In the genomic region with DNA sequence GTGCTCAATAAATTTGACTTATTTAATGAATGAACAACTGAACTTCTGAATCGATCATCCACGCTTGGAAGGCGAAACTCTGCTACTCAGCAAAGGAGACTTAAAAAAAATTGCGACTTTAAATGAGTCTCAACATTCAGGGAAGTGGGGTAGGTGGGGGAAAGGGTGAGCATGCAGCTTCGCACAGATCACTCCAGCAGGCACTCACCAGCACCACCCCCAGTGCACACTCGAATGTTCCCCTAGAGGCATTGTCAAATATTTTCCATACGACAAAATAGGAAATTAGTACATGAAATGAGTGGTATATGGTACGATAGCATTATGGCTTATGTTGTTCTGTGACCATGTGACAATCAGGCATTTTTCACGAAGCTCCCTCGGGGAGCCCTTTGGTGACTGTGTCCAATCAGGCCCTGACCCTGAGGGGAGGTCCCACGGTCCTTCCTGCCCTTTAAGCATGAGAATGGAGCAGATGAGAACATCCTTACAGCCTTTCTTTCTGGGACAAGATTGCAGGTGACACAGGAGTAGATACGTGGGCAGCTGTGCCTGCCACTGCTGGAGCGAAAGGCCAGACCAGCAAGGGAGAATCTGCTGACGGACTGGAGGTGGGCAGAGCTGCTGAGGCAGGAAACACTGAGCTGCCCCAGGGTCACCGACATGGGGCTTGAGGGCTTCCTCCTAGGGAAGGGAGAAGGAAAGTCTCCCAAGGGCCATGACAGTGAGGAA, we compare ENCODE assay signal across 19 cellular contexts.
A peak's percentile ranks its signal among the peaks of the same experiment; 100 is the strongest.
DNase-seq lines count a peak whose midpoint lies in the region; ATAC-seq and TF ChIP-seq lines count a peak whose summit lies in the region.
"Had no signal": no experiment of that assay in that cellular context is flagged by ENCODE, and none has a peak within 500 bp of the region (broad histone marks: within the 10 kb centered on the region; RNA-seq: fewer than 3 reads in every experiment).

No MANE protein-coding gene starts in this region.

- H3K4me3 ChIP-seq in upper lobe of right lung, result no peak overlapping the region
- H3K4me3 ChIP-seq: dorsolateral prefrontal cortex, esophagus squamous epithelium, heart right ventricle, mucosa of descending colon, suprapubic skin had no signal

- peaks cover 22% of the 10 kb centered on the region for H3K4me1 ChIP-seq in upper lobe of right lung

- no peaks in the 10 kb centered on the region for H3K36me3 ChIP-seq in upper lobe of right lung
- H3K36me3 ChIP-seq: esophagus squamous epithelium, heart right ventricle, suprapubic skin had no signal

- peaks cover 29 to 30% of the 10 kb centered on the region in 2 donors for H3K4me1 Mint-ChIP-seq in natural killer cell treated with Interleukin-12 subunit alpha and Interleukin-12 subunit beta and Interleukin-15 and Interleukin-18, amount 100 ng/mL, for 72 hours (ENCODE audit: low read depth in 2 of 2)
- H3K4me1 Mint-ChIP-seq in natural killer cell, result peaks cover 19 to 42% of the 10 kb centered on the region in 2 donors
- peaks cover 75% of the 10 kb centered on the region for H3K4me1 Mint-ChIP-seq in activated CD8-positive, alpha-beta T cell treated with anti-CD3 and anti-CD28 coated beads, Interleukin-2, amount 10 ng/mL, durations not matched to agents 7 days and 5 days (ENCODE audit: low read depth)
- peaks cover 91% of the 10 kb centered on the region for H3K4me1 Mint-ChIP-seq in stimulated activated naive CD8-positive, alpha-beta T cell treated with anti-CD3 and anti-CD28 coated beads, Interleukin-15, Interleukin-2, amounts not matched to agents 100 ng/mL and 50 ng/mL, for 24 hours (ENCODE audit: low read depth)

- no peaks in the 10 kb centered on the region for H3K9me3 ChIP-seq in upper lobe of right lung
- H3K9me3 ChIP-seq: esophagus squamous epithelium, heart right ventricle, mucosa of descending colon, suprapubic skin had no signal

- H3K27me3 Mint-ChIP-seq in natural killer cell treated with Interleukin-12 subunit alpha and Interleukin-12 subunit beta and Interleukin-15 and Interleukin-18, amount 100 ng/mL, for 72 hours, result no peaks in the 10 kb centered on the region
- peaks cover 0 to 7% of the 10 kb centered on the region in 2 donors for H3K27me3 Mint-ChIP-seq in natural killer cell (ENCODE audit: low read depth in 2 of 2)
- peaks cover 11% of the 10 kb centered on the region for H3K27me3 Mint-ChIP-seq in activated CD8-positive, alpha-beta T cell treated with anti-CD3 and anti-CD28 coated beads, Interleukin-2, amount 10 ng/mL, durations not matched to agents 7 days and 5 days (ENCODE audit: low read depth)
- H3K27me3 Mint-ChIP-seq in stimulated activated naive CD8-positive, alpha-beta T cell treated with anti-CD3 and anti-CD28 coated beads, Interleukin-15, Interleukin-2, amounts not matched to agents 100 ng/mL and 50 ng/mL, for 24 hours, result peaks cover 11% of the 10 kb centered on the region

- no peaks in the 10 kb centered on the region for H3K36me3 Mint-ChIP-seq in natural killer cell treated with Interleukin-12 subunit alpha and Interleukin-12 subunit beta and Interleukin-15 and Interleukin-18, amount 100 ng/mL, for 72 hours
- no peaks in the 10 kb centered on the region for H3K36me3 Mint-ChIP-seq in natural killer cell
- H3K36me3 Mint-ChIP-seq in activated CD8-positive, alpha-beta T cell treated with anti-CD3 and anti-CD28 coated beads, Interleukin-2, amount 10 ng/mL, durations not matched to agents 7 days and 5 days (ENCODE audit: low read depth), result no peaks in the 10 kb centered on the region
- H3K36me3 Mint-ChIP-seq in stimulated activated naive CD8-positive, alpha-beta T cell treated with anti-CD3 and anti-CD28 coated beads, Interleukin-15, Interleukin-2, amounts not matched to agents 100 ng/mL and 50 ng/mL, for 24 hours (ENCODE audit: low read depth), result no peaks in the 10 kb centered on the region
- H3K36me3 Mint-ChIP-seq: brain had no signal

- POLR2A ChIA-PET in activated CD8-positive, alpha-beta T cell treated with anti-CD3 and anti-CD28 coated beads, Interleukin-2, amount 10 ng/mL, durations not matched to agents 7 days and 5 days (lab: Charles Lee), result interaction anchor here (2.0 kb wide), 1 partner anchor 102 kb away, joined by 6 read pairs; the partner anchor contains the start of gene ID2

- intact Hi-C loops in natural killer cell (cut with micrococcal nuclease), result no loop called here
- intact Hi-C loops in upper lobe of right lung (cut with DNase I), result no loop called here

- no peak overlapping the region for H3K27ac ChIP-seq in upper lobe of right lung
- H3K27ac ChIP-seq: dorsolateral prefrontal cortex, esophagus squamous epithelium, suprapubic skin had no signal

- CTCF ChIA-PET in activated CD8-positive, alpha-beta T cell treated with anti-CD3 and anti-CD28 coated beads, Interleukin-2, amount 10 ng/mL, durations not matched to agents 7 days and 5 days (lab: Charles Lee), result no interaction called here

- peak overlapping the region; percentile 41 to 76 for H3K27ac Mint-ChIP-seq in natural killer cell treated with Interleukin-12 subunit alpha and Interleukin-12 subunit beta and Interleukin-15 and Interleukin-18, amount 100 ng/mL, for 72 hours
- peak overlapping the region in 1 of 2 donors; percentile 66 for H3K27ac Mint-ChIP-seq in natural killer cell
- peak overlapping the region; percentile 48 for H3K27ac Mint-ChIP-seq in activated CD8-positive, alpha-beta T cell treated with anti-CD3 and anti-CD28 coated beads, Interleukin-2, amount 10 ng/mL, durations not matched to agents 7 days and 5 days
- H3K27ac Mint-ChIP-seq in stimulated activated naive CD8-positive, alpha-beta T cell treated with anti-CD3 and anti-CD28 coated beads, Interleukin-15, Interleukin-2, amounts not matched to agents 100 ng/mL and 50 ng/mL, for 24 hours, result peak overlapping the region; percentile 87

- H3K27me3 ChIP-seq in upper lobe of right lung, result no peaks in the 10 kb centered on the region
- H3K27me3 ChIP-seq: esophagus squamous epithelium, heart right ventricle, suprapubic skin had no signal

- DNase-seq in natural killer cell treated with Interleukin-12 subunit alpha and Interleukin-12 subunit beta and Interleukin-15 and Interleukin-18, amount 100 ng/mL, for 72 hours (ENCODE audit: low spot score), result no peak
- DNase-seq in natural killer cell, result no peak
- DNase-seq in activated CD8-positive, alpha-beta T cell treated with anti-CD3 and anti-CD28 coated beads, Interleukin-2, amount 10 ng/mL, durations not matched to agents 7 days and 5 days, result no peak
- peak; percentile 69 for DNase-seq in mesenteric fat pad (ENCODE audit: low spot score)
- no peak for DNase-seq in upper lobe of right lung
- DNase-seq: activated effector memory CD4-positive, alpha-beta T cell treated with anti-CD3 and anti-CD28 coated beads, Interleukin-2, amount 50 U/mL, for 16 hours; dorsolateral prefrontal cortex; esophagus squamous epithelium; heart right ventricle; KG1; NCI-H1105; NCI-H2171 treated with DMSO at 0.1 percent for 48 hours; NCI-H82 had no signal

- no peak for ATAC-seq in natural killer cell treated with Interleukin-12 subunit alpha and Interleukin-12 subunit beta and Interleukin-15 and Interleukin-18, amount 100 ng/mL, for 72 hours
- ATAC-seq in natural killer cell, result no peak
- ATAC-seq in activated CD8-positive, alpha-beta T cell treated with anti-CD3 and anti-CD28 coated beads, Interleukin-2, amount 10 ng/mL, durations not matched to agents 7 days and 5 days, result no peak
- ATAC-seq in HG03280 (IDR thresholded peaks at IDR 0.05; ENCODE audit: unreplicated experiment), result no peak
- ATAC-seq in GM19455 (IDR thresholded peaks at IDR 0.05; ENCODE audit: unreplicated experiment), result no peak
- no peak for ATAC-seq in upper lobe of right lung
- ATAC-seq: heart right ventricle had no signal

- no peaks in the 10 kb centered on the region for H3K9me3 Mint-ChIP-seq in natural killer cell treated with Interleukin-12 subunit alpha and Interleukin-12 subunit beta and Interleukin-15 and Interleukin-18, amount 100 ng/mL, for 72 hours
- no peaks in the 10 kb centered on the region for H3K9me3 Mint-ChIP-seq in natural killer cell
- H3K9me3 Mint-ChIP-seq in activated CD8-positive, alpha-beta T cell treated with anti-CD3 and anti-CD28 coated beads, Interleukin-2, amount 10 ng/mL, durations not matched to agents 7 days and 5 days (ENCODE audit: insufficient read depth), result no peaks in the 10 kb centered on the region
- no peaks in the 10 kb centered on the region for H3K9me3 Mint-ChIP-seq in stimulated activated naive CD8-positive, alpha-beta T cell treated with anti-CD3 and anti-CD28 coated beads, Interleukin-15, Interleukin-2, amounts not matched to agents 100 ng/mL and 50 ng/mL, for 24 hours

- no peak overlapping the region for H3K4me3 Mint-ChIP-seq in natural killer cell treated with Interleukin-12 subunit alpha and Interleukin-12 subunit beta and Interleukin-15 and Interleukin-18, amount 100 ng/mL, for 72 hours
- no peak overlapping the region for H3K4me3 Mint-ChIP-seq in natural killer cell
- H3K4me3 Mint-ChIP-seq in activated CD8-positive, alpha-beta T cell treated with anti-CD3 and anti-CD28 coated beads, Interleukin-2, amount 10 ng/mL, durations not matched to agents 7 days and 5 days, result no peak overlapping the region
- H3K4me3 Mint-ChIP-seq in stimulated activated naive CD8-positive, alpha-beta T cell treated with anti-CD3 and anti-CD28 coated beads, Interleukin-15, Interleukin-2, amounts not matched to agents 100 ng/mL and 50 ng/mL, for 24 hours, result peak overlapping the region; percentile 65
- H3K4me3 Mint-ChIP-seq: brain had no signal

- no peak for TF ChIP-seq CTCF in natural killer cell (IDR thresholded peaks at IDR 0.05)
- TF ChIP-seq CTCF in upper lobe of right lung (IDR thresholded peaks at IDR 0.05), result no peak
